In genomic region chr2:12637754-12638153, GRCh38 we compare ENCODE assay signal across 22 cellular contexts.
DNase-seq lines count a peak whose midpoint lies in the region; ATAC-seq, FAIRE-seq and TF ChIP-seq lines count a peak whose summit lies in the region.
"Had no signal": no experiment of that assay in that cellular context is flagged by ENCODE, and none has a peak within 500 bp of the region (broad histone marks: within the 10 kb centered on the region; RNA-seq: fewer than 3 reads in every experiment).

No MANE protein-coding gene starts in this region.

- no peak overlapping the region for H2BK5ac ChIP-seq in mesenchymal stem cell (ENCODE audit: low read depth, low read length, poor library complexity, severe bottlenecking)

- no peaks in the 10 kb centered on the region for H3K79me1 ChIP-seq in mesenchymal stem cell (replicated peaks; ENCODE audit: low read length, poor library complexity, severe bottlenecking)

- no peak overlapping the region for H3K14ac ChIP-seq in mesenchymal stem cell (ENCODE audit: low read length in 2 of 2)

- H3K4me2 ChIP-seq in endothelial cell of umbilical vein (ENCODE audit: insufficient read depth, low read length): no peak overlapping the region
- H3K4me2 ChIP-seq in mesenchymal stem cell (ENCODE audit: low read length, poor library complexity, severe bottlenecking): no peak overlapping the region

- H3K27me3 ChIP-seq in endothelial cell of umbilical vein (ENCODE audit: control insufficient read depth in 2 of 2, insufficient read depth in 2 of 2, low read length in 2 of 2): no peaks in the 10 kb centered on the region
- H3K27me3 ChIP-seq in mesenchymal stem cell (ENCODE audit: control insufficient read depth in 1 of 2, insufficient read depth in 1 of 2, low read length in 2 of 2): peaks cover 0 to 7% of the 10 kb centered on the region in 2 experiments
- H3K27me3 ChIP-seq: thyroid gland had no signal

- no peak for FAIRE-seq in endothelial cell of umbilical vein (lab: Jason Lieb, UNC)
- FAIRE-seq: HepG2 had no signal

- WGBS in mesenchymal stem cell: no CpG with 5 or more reads among the region's 1 CpG

- no peaks in the 10 kb centered on the region for H3K79me2 ChIP-seq in endothelial cell of umbilical vein (ENCODE audit: control insufficient read depth, insufficient read depth, low read length)

- TF ChIP-seq POLR2A in endothelial cell of umbilical vein (IDR thresholded peaks at IDR 0.05; ENCODE audit: low read depth, low read length): no peak

- H3K4me3 ChIP-seq in endothelial cell of umbilical vein (replicated peaks in 1 of 3; ENCODE audit: insufficient read depth in 1 of 3, low read depth in 1 of 3, low read length in 3 of 3) (no peak overlapping the region), mesenchymal stem cell (ENCODE audit: insufficient read depth in 1 of 2, low read depth in 1 of 2, low read length in 2 of 2) (no peak overlapping the region)
- H3K4me3 ChIP-seq: thyroid gland had no signal

- H3K27me3 Mint-ChIP-seq in T-helper 17 cell: no peaks in the 10 kb centered on the region
- H3K27me3 Mint-ChIP-seq: activated naive CD8-positive, alpha-beta T cell; CD4-positive, alpha-beta T cell had no signal

- no peak for ATAC-seq in T-helper 17 cell
- ATAC-seq: esophagus mucosa, HepG2, sciatic nerve had no signal

- H3K36me3 ChIP-seq in endothelial cell of umbilical vein (ENCODE audit: control insufficient read depth in 2 of 2, extremely low read depth in 1 of 2, insufficient read depth in 2 of 2, low read length in 2 of 2) (no peaks in the 10 kb centered on the region), mesenchymal stem cell (ENCODE audit: control insufficient read depth in 1 of 2, insufficient read depth in 2 of 2, low read depth in 1 of 2, low read length in 2 of 2) (no peaks in the 10 kb centered on the region)
- H3K36me3 ChIP-seq: thyroid gland had no signal

- no peaks in the 10 kb centered on the region for H4K20me1 ChIP-seq in endothelial cell of umbilical vein (replicated peaks; ENCODE audit: control insufficient read depth, extremely low read depth, insufficient read depth, low read length)

- no peak overlapping the region for H4K8ac ChIP-seq in mesenchymal stem cell (ENCODE audit: low read length)

- H3K4me1 Mint-ChIP-seq in T-helper 17 cell: peaks cover 26% of the 10 kb centered on the region

- no peak overlapping the region for H3K4me3 Mint-ChIP-seq in T-helper 17 cell
- H3K4me3 Mint-ChIP-seq: activated naive CD8-positive, alpha-beta T cell; CD4-positive, alpha-beta T cell; T-helper 2 cell treated with Interferon-gamma antibody and Interleukin-4, amounts not matched to agents 5 μg/mL and 100 μg/mL, for 36 hours had no signal

- H3K18ac ChIP-seq in mesenchymal stem cell (ENCODE audit: low read depth in 1 of 2, low read length in 2 of 2): no peak overlapping the region

- H3K9me1 ChIP-seq in endothelial cell of umbilical vein (replicated peaks; ENCODE audit: control insufficient read depth, extremely low read depth, insufficient read depth, low read length): no peaks in the 10 kb centered on the region

- H2AFZ ChIP-seq in endothelial cell of umbilical vein (ENCODE audit: low read depth, low read length) (no peak overlapping the region), mesenchymal stem cell (ENCODE audit: low read depth, low read length) (no peak overlapping the region)

- intact Hi-C loops in endothelial cell of umbilical vein (cut with micrococcal nuclease): no loop called here

- TF ChIP-seq CTCF in endothelial cell of umbilical vein (IDR thresholded peaks at IDR 0.05; ENCODE audit: extremely low read depth in 1 of 2, insufficient read depth in 1 of 2, low read depth in 1 of 2, low read length in 2 of 2): no peak

- dilution Hi-C loops in endothelial cell of umbilical vein (cut with MboI; ENCODE audit: extremely low pct_ligation_motif_present, low sequenced_read_pairs): no loop called here

- no peak overlapping the region for H2BK12ac ChIP-seq in mesenchymal stem cell (ENCODE audit: low read length in 2 of 2)

- H2BK120ac ChIP-seq in mesenchymal stem cell (ENCODE audit: low read depth, low read length): no peak overlapping the region

- H3K4ac ChIP-seq in mesenchymal stem cell (ENCODE audit: low read depth in 1 of 2, low read length in 2 of 2): no peak overlapping the region

- H2BK15ac ChIP-seq in mesenchymal stem cell (ENCODE audit: low read depth, poor library complexity, severe bottlenecking): no peak overlapping the region

- DNase-seq in ELR (ENCODE audit: low read depth) (peak; percentile 38), M059J (ENCODE audit: low read depth) (peak; percentile 42), endothelial cell of umbilical vein (ENCODE audit: low read depth, low spot score) (peak; percentile 14), mesenchymal stem cell (peak; percentile 60), T-helper 17 cell (no peak), medulla oblongata (ENCODE audit: extremely low spot score) (no peak), pons (ENCODE audit: low spot score) (no peak)
- DNase-seq: CD4-positive, alpha-beta T cell; effector CD8-positive, alpha-beta T cell; head of caudate nucleus; mammary epithelial cell; NCI-H1092 treated with DMSO at 0.1 percent for 48 hours; NCI-H2029 treated with DMSO at 0.1 percent for 48 hours; NCI-H2227 treated with DMSO at 0.1 percent for 48 hours; stimulated activated naive CD8-positive, alpha-beta T cell treated with anti-CD3 and anti-CD28 coated beads, Interleukin-15, Interleukin-2, amounts not matched to agents 100 U/mL and 50 U/mL, for 24 hours; thyroid gland had no signal

- CTCF ChIA-PET in endothelial cell of umbilical vein (lab: Charles Lee): interaction anchor here (0.6 to 2.1 kb wide), 8 partner anchors 14 to 370 kb away, joined by 3 to 6 read pairs (median 3); no protein-coding TSS in a partner anchor

- no peak overlapping the region for H3K27ac ChIP-seq in endothelial cell of umbilical vein (ENCODE audit: insufficient read depth, low read depth, low read length)
- H3K27ac ChIP-seq in mesenchymal stem cell (ENCODE audit: low read length, poor library complexity, severe bottlenecking): no peak overlapping the region
- H3K27ac ChIP-seq: thyroid gland had no signal

- POLR2A ChIA-PET in endothelial cell of umbilical vein (lab: Charles Lee): no interaction called here

- no peak overlapping the region for H3K23ac ChIP-seq in mesenchymal stem cell (ENCODE audit: low read length in 2 of 2)

- H3K9ac ChIP-seq in endothelial cell of umbilical vein (replicated peaks; ENCODE audit: extremely low read depth, insufficient read depth, low read length) (no peak overlapping the region), mesenchymal stem cell (ENCODE audit: low read length) (no peak overlapping the region)

- H3K9me3 ChIP-seq in endothelial cell of umbilical vein (replicated peaks; ENCODE audit: control insufficient read depth, insufficient read depth, low read length) (no peaks in the 10 kb centered on the region), mesenchymal stem cell (ENCODE audit: control insufficient read depth, low read length) (no peaks in the 10 kb centered on the region), T-helper 17 cell (ENCODE audit: control insufficient read depth, low read length, poor library complexity, severe bottlenecking) (no peaks in the 10 kb centered on the region)
- H3K9me3 ChIP-seq: thyroid gland had no signal

- no peaks in the 10 kb centered on the region for H3K36me3 Mint-ChIP-seq in T-helper 17 cell (ENCODE audit: low read depth)
- H3K36me3 Mint-ChIP-seq: activated naive CD8-positive, alpha-beta T cell had no signal

- H3K27ac Mint-ChIP-seq in T-helper 17 cell: no peak overlapping the region
- H3K27ac Mint-ChIP-seq: activated naive CD8-positive, alpha-beta T cell; CD4-positive, alpha-beta T cell; progenitor cell of endocrine pancreas; T-helper 2 cell treated with Interferon-gamma antibody and Interleukin-4, amounts not matched to agents 5 μg/mL and 100 μg/mL, for 36 hours had no signal

- H2AK5ac ChIP-seq in mesenchymal stem cell (ENCODE audit: low read length, severe bottlenecking): no peak overlapping the region

- no peaks in the 10 kb centered on the region for H3K4me1 ChIP-seq in endothelial cell of umbilical vein (ENCODE audit: control insufficient read depth, extremely low read depth, insufficient read depth, low read length)
- H3K4me1 ChIP-seq in mesenchymal stem cell (ENCODE audit: control insufficient read depth, insufficient read depth, low read depth, low read length): no peaks in the 10 kb centered on the region
- H3K4me1 ChIP-seq: thyroid gland had no signal

- no TSS peak for BruUV-seq in endothelial cell of umbilical vein (replicated peaks; lab: Mats Ljungman, UMichigan)

- no peak overlapping the region for H4K91ac ChIP-seq in mesenchymal stem cell (ENCODE audit: low read length)

TF ChIP-seq in endothelial cell of umbilical vein, 7 proteins besides CTCF, POLR2A, EP300 and RAD21:
- no peak for TF ChIP-seq GATA2 (IDR thresholded peaks at IDR 0.05; ENCODE audit: insufficient read depth, insufficient read length, low read depth, low read length)
- no peak for TF ChIP-seq FOS (IDR thresholded peaks at IDR 0.05; ENCODE audit: borderline replicate concordance, insufficient read depth, low read length)
- TF ChIP-seq MAX (IDR thresholded peaks at IDR 0.05; ENCODE audit: insufficient read depth, insufficient read length): no peak
- no peak for TF ChIP-seq POLR2AphosphoS5 (IDR thresholded peaks at IDR 0.05; ENCODE audit: insufficient read depth, low read depth, low read length)
- TF ChIP-seq JUN (IDR thresholded peaks at IDR 0.05; ENCODE audit: borderline replicate concordance, insufficient read depth, insufficient read length, low read depth): no peak
- TF ChIP-seq EZH2 (IDR thresholded peaks at IDR 0.05; ENCODE audit: borderline replicate concordance, low read depth, low read length, severe bottlenecking): no peak
- TF ChIP-seq MYC (IDR thresholded peaks at IDR 0.05; ENCODE audit: low read depth, low read length): no peak

Comparison
In these comparisons a context has a peak if more than half of its experiments do, and no peak if none do; other contexts are left out.
1. DNase-seq: peak in ELR (single experiment), M059J (single experiment), endothelial cell of umbilical vein (single experiment) and mesenchymal stem cell (single experiment); none in T-helper 17 cell (0 of 3), medulla oblongata (single experiment) and pons (single experiment).